31 cellular contexts compared by ENCODE assay signal in genomic region chr3:131856171-131856570, GRCh38.
"Had no signal": no experiment of that assay in that cellular context is flagged by ENCODE, and none has a peak within 500 bp of the region (broad histone marks: within the 10 kb centered on the region; RNA-seq: fewer than 3 reads in every experiment).

No MANE protein-coding gene starts in this region.

- H3K4me3 Mint-ChIP-seq: dendritic cell treated with granulocyte-macrophage colony-stimulating factor and Interleukin-4, amounts not matched to agents 40 ng/mL and 50 ng/mL, for 4 days; endodermal cell; immature natural killer cell; memory B cell; mesothelial cell of epicardium; naive B cell; nephron; neural progenitor cell; stimulated activated naive CD8-positive, alpha-beta T cell treated with anti-CD3 and anti-CD28 coated beads, Interleukin-15, amount 100 ng/mL, for 72 hours had no signal

- ATAC-seq: left ventricle myocardium superior; lower lobe of right lung; mucosa of descending colon; sciatic nerve; stimulated activated naive CD8-positive, alpha-beta T cell treated with anti-CD3 and anti-CD28 coated beads, Interleukin-15, amount 100 ng/mL, for 72 hours had no signal

- DNase-seq: effector CD8-positive, alpha-beta T cell; endodermal cell; erythroblast; esophagus squamous epithelium; hypothalamus; immature natural killer cell; islet precursor cell; left ventricle myocardium superior; lower lobe of right lung; mucosa of descending colon; naive B cell; stimulated activated CD4-positive, alpha-beta T cell treated with anti-CD3 and anti-CD28 coated beads, Interleukin-12 subunit alpha, Interleukin-12 subunit beta, amount 100 ng/mL, for 4 hours; stimulated activated CD4-positive, alpha-beta T cell treated with anti-CD3 and anti-CD28 coated beads, Interleukin-1b, Interleukin-23, amount 100 ng/mL, for 48 hours; stimulated activated CD4-positive, alpha-beta T cell treated with anti-CD3 and anti-CD28 coated beads, Interleukin-4, amount 100 ng/mL, for 1 hour; stimulated activated CD8-positive, alpha-beta memory T cell treated with anti-CD3 and anti-CD28 coated beads, Interleukin-4, amount 100 ng/mL, for 48 hours; stimulated activated naive CD4-positive, alpha-beta T cell; stimulated activated naive CD8-positive, alpha-beta T cell treated with anti-CD3 and anti-CD28 coated beads, Interleukin-15, amount 100 ng/mL, for 72 hours; transverse colon had no signal

- H2AFZ ChIP-seq: neural progenitor cell had no signal

- H3K4me3 ChIP-seq: esophagus squamous epithelium, lower lobe of right lung, mucosa of descending colon, neural progenitor cell, prostate gland, right atrium auricular region, smooth muscle cell, suprapubic skin, transverse colon, vagina had no signal

- H3K9me3 ChIP-seq: esophagus squamous epithelium, lower lobe of right lung, mucosa of descending colon, prostate gland, right atrium auricular region, suprapubic skin, transverse colon, vagina had no signal

- H3K9ac ChIP-seq: neural progenitor cell had no signal

- H3K27me3 ChIP-seq: esophagus squamous epithelium, neural progenitor cell, right atrium auricular region, suprapubic skin, transverse colon, vagina had no signal

- FAIRE-seq: colon, frontal cortex had no signal

- H3K36me3 ChIP-seq: esophagus squamous epithelium, lower lobe of right lung, neural progenitor cell, prostate gland, right atrium auricular region, suprapubic skin, transverse colon, vagina had no signal

- H3K9me3 Mint-ChIP-seq: dendritic cell treated with granulocyte-macrophage colony-stimulating factor and Interleukin-4, amounts not matched to agents 40 ng/mL and 50 ng/mL, for 4 days; endodermal cell; mesothelial cell of epicardium; naive B cell; nephron; neural progenitor cell; stimulated activated naive CD8-positive, alpha-beta T cell treated with anti-CD3 and anti-CD28 coated beads, Interleukin-15, amount 100 ng/mL, for 72 hours had no signal

- H3K27me3 Mint-ChIP-seq: memory B cell; naive B cell; stimulated activated naive CD8-positive, alpha-beta T cell treated with anti-CD3 and anti-CD28 coated beads, Interleukin-15, amount 100 ng/mL, for 72 hours had no signal

- H3K27ac Mint-ChIP-seq: dendritic cell treated with granulocyte-macrophage colony-stimulating factor and Interleukin-4, amounts not matched to agents 40 ng/mL and 50 ng/mL, for 4 days; endodermal cell; immature natural killer cell; memory B cell; mesothelial cell of epicardium; naive B cell; nephron; neural progenitor cell; stimulated activated naive CD8-positive, alpha-beta T cell treated with anti-CD3 and anti-CD28 coated beads, Interleukin-15, amount 100 ng/mL, for 72 hours had no signal

- H3K4me2 ChIP-seq: neural progenitor cell, smooth muscle cell had no signal

- H3K27ac ChIP-seq: esophagus squamous epithelium, lower lobe of right lung, neural progenitor cell, prostate gland, right atrium auricular region, suprapubic skin, transverse colon, vagina had no signal

- H3K36me3 Mint-ChIP-seq: immature natural killer cell, memory B cell, mesothelial cell of epicardium, naive B cell, neural progenitor cell had no signal

- H3K4me1 Mint-ChIP-seq: endodermal cell; immature natural killer cell; memory B cell; mesothelial cell of epicardium; naive B cell; nephron; neural progenitor cell; stimulated activated naive CD8-positive, alpha-beta T cell treated with anti-CD3 and anti-CD28 coated beads, Interleukin-15, amount 100 ng/mL, for 72 hours had no signal

- H3K4me1 ChIP-seq: esophagus squamous epithelium, lower lobe of right lung, neural progenitor cell, prostate gland, right atrium auricular region, suprapubic skin, transverse colon, vagina had no signal
